ENCODE assay signal across 9 cellular contexts in the genomic region with DNA sequence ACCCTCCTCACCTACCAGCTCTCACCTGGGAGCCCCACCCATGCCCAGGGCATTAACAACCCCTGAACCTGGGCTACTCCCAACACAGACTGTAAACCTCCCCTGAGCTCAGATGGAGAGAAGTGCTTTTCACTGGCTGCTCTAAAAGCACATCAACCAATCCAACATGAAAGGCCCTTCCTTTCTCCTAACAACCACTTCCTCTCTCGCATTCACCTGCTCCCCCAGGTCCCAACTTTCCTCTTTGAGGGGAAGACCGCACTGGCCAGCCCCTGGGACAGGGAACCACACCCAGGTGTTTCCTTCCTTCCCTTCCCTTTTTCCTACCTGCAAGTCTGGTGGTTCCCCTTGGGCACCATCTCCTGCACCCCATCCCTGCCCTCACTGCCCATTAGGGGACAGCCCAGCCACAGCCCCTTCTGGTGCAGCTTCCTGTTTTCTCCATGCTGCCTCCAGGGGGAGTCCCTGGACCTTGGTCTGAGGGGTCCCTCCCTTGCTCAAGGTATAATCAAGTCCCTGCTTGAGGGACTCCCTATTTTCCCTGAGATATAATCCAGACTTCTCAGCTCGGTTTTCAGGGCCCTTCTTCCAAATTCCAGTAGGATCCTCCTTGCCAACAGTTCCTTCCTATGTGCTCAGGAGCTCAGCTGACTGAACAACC. TPM values are rescaled to one million over a fixed set of nuclear protein-coding genes. Genes with fewer than 3 reads are reported as not detected.
DNase-seq lines count a peak whose midpoint lies in the region; ATAC-seq and TF ChIP-seq lines count a peak whose summit lies in the region.
"Had no signal": no experiment of that assay in that cellular context is flagged by ENCODE, and none has a peak within 500 bp of the region (broad histone marks: within the 10 kb centered on the region; RNA-seq: fewer than 3 reads in every experiment).

No MANE protein-coding gene starts in this region.

- H3K27me3 ChIP-seq in heart left ventricle = no peaks in the 10 kb centered on the region
- H3K27me3 ChIP-seq in gastroesophageal sphincter = no peaks in the 10 kb centered on the region
- H3K27me3 ChIP-seq in uterus = no peaks in the 10 kb centered on the region

- peak in 1 of 5 donors; percentile 26 for DNase-seq in heart left ventricle
- DNase-seq in Right ventricle myocardium superior = no peak
- peak; percentile 64 for DNase-seq in RWPE1 (ENCODE audit: low spot score)
- no peak for DNase-seq in uterus
- no peak for DNase-seq in hippocampal formation (lab: John Stamatoyannopoulos, UW)
- no peak for DNase-seq in ureter (ENCODE audit: low spot score)
- DNase-seq: activated CD4-positive, alpha-beta T cell treated with anti-CD3 and anti-CD28 coated beads, Interleukin-2, amount 50 U/mL, for 48 hours had no signal

- intact Hi-C loops in heart left ventricle (cut with DNase I) = loop anchor here in 3 of 10 donors (5.0 kb wide), 3 partner anchors 54 to 74 kb away; no protein-coding TSS in a partner anchor
- intact Hi-C loops in Right ventricle myocardium superior (cut with DNase I) = no loop called here
- intact Hi-C loops in uterus (cut with DNase I; ENCODE audit: low total_unique reads) = no loop called here

- ATAC-seq in heart left ventricle (peak in 1 of 4 donors; percentile 6), Right ventricle myocardium superior (ENCODE audit: poor library complexity) (no peak), gastroesophageal sphincter (no peak), GM18519 (IDR thresholded peaks at IDR 0.05; ENCODE audit: low FRiP score, unreplicated experiment) (no peak)

- CTCF ChIA-PET in RWPE1 (lab: Yijun Ruan, JAX) = interaction anchor here (0.5 to 1.7 kb wide), 7 partner anchors 20 to 422 kb away, joined by 3 to 7 read pairs (median 4); no protein-coding TSS in a partner anchor

- POLR2A ChIA-PET in RWPE1 (lab: Yijun Ruan, JAX; ENCODE audit: low non-redundant PET) = no interaction called here

- WGBS in heart left ventricle, 4 donors = 43 to 66% (median 52%) methylated on average over 3 of the region's 3 CpGs
- 48 to 77% methylated on average over 2 to 3 of the region's 3 CpGs for WGBS in gastroesophageal sphincter (ENCODE audit: low coverage in 1 of 2), 2 donors

- H3K4me3 ChIP-seq in heart left ventricle = no peak overlapping the region
- H3K4me3 ChIP-seq in gastroesophageal sphincter = no peak overlapping the region
- H3K4me3 ChIP-seq in uterus = no peak overlapping the region

- no peaks in the 10 kb centered on the region for H3K9me3 ChIP-seq in heart left ventricle
- H3K9me3 ChIP-seq in gastroesophageal sphincter = no peaks in the 10 kb centered on the region
- H3K9me3 ChIP-seq in uterus = no peaks in the 10 kb centered on the region

- H3K4me1 ChIP-seq in heart left ventricle = peaks cover 4 to 78% (median 46%) of the 10 kb centered on the region in 12 donors
- peaks cover 0 to 58% (median 6%) of the 10 kb centered on the region in 3 donors for H3K4me1 ChIP-seq in gastroesophageal sphincter
- H3K4me1 ChIP-seq in uterus = peaks cover 0 to 3% of the 10 kb centered on the region in 2 donors

- no peak for TF ChIP-seq EP300 in gastroesophageal sphincter (IDR thresholded peaks at IDR 0.05)

- H3K27ac ChIP-seq in heart left ventricle (peak overlapping the region in 11 of 12 donors; percentile 13 to 84 (median 64)), RWPE1 (no peak overlapping the region), gastroesophageal sphincter (peak overlapping the region in 3 of 4 donors; percentile 59 to 70 (median 61)), uterus (peak overlapping the region; percentile 18 to 57)

- H3K36me3 ChIP-seq in heart left ventricle (no peaks in the 10 kb centered on the region), gastroesophageal sphincter (no peaks in the 10 kb centered on the region), uterus (no peaks in the 10 kb centered on the region)

- TF ChIP-seq CTCF in heart left ventricle (IDR thresholded peaks at IDR 0.05) (peak in 11 of 12 donors; percentile 13 to 62 (median 39)), RWPE1 (conservative IDR thresholded peaks at IDR 0.05; ENCODE audit: low read depth) (no peak; the same call in 1 of the 2 replicates), gastroesophageal sphincter (IDR thresholded peaks at IDR 0.05) (peak in 2 of 4 experiments; percentile 48 to 54), uterus (IDR thresholded peaks at IDR 0.05) (peak; percentile 17 to 50 (median 38))

- TF ChIP-seq POLR2A in heart left ventricle (IDR thresholded peaks at IDR 0.05) (no peak), gastroesophageal sphincter (IDR thresholded peaks at IDR 0.05) (no peak), uterus (IDR thresholded peaks at IDR 0.05) (no peak)

RNA-seq across cellular contexts. Expression of gene DAB2IP, which starts 30.5 kb away (rescaled TPM):
- 100 to 1,000 TPM in 1 of 9 donors, 10 to 100 TPM in 8; 45.0 to 103 (median 54.2) TPM for total RNA-seq in heart left ventricle
- polyA plus RNA-seq in heart left ventricle = 10 to 100 TPM; 30.9 to 40.4 TPM
- 44.7 TPM for total RNA-seq in Right ventricle myocardium superior
- 10 to 100 TPM; 42.0 to 93.4 (median 47.9) TPM for total RNA-seq in gastroesophageal sphincter
- 100 to 1,000 TPM in 1 of 4 donors, 10 to 100 TPM in 3; 22.0 to 139 (median 31.6) TPM for total RNA-seq in uterus
- 103 TPM for total RNA-seq in ureter
